ENCODE assay signal across 8 cellular contexts in genomic region chr5:73299017-73299630, GRCh38.
A peak's percentile ranks its signal among the peaks of the same experiment; 100 is the strongest.
DNase-seq lines count a peak whose midpoint lies in the region; ATAC-seq and TF ChIP-seq lines count a peak whose summit lies in the region.

No MANE protein-coding gene starts in this region.

- H3K4me2 ChIP-seq in smooth muscle cell: peak overlapping the region; percentile 79

- H3K36me3 ChIP-seq in SK-N-MC (ENCODE audit: insufficient read depth, low read length) (no peaks in the 10 kb centered on the region), smooth muscle cell (ENCODE audit: low read depth) (no peaks in the 10 kb centered on the region)

- peak; percentile 28 for TF ChIP-seq CTCF in smooth muscle cell (IDR thresholded peaks at IDR 0.05; ENCODE audit: borderline replicate concordance, insufficient read depth, poor library complexity, severe bottlenecking)

- H3K4me3 ChIP-seq in SK-N-MC (peak overlapping the region; percentile 65), smooth muscle cell (peak overlapping the region; percentile 28)

- ATAC-seq in HG02852 (IDR thresholded peaks at IDR 0.05; ENCODE audit: unreplicated experiment): no peak

- peak overlapping the region; percentile 68 for H2AFZ ChIP-seq in smooth muscle cell (ENCODE audit: low read depth)

- H4K20me1 ChIP-seq in smooth muscle cell (ENCODE audit: low read depth): no peaks in the 10 kb centered on the region

- H3K9me3 ChIP-seq in SK-N-MC (ENCODE audit: low read depth, low read length): no peaks in the 10 kb centered on the region
- H3K9me3 ChIP-seq in smooth muscle cell (replicated peaks; ENCODE audit: low read depth): no peaks in the 10 kb centered on the region

- under 1% methylated on average over 49 of the region's 55 CpGs for WGBS in smooth muscle cell (ENCODE audit: low lambda C conversion rate)

- no peak overlapping the region for H3K9ac ChIP-seq in SK-N-MC (ENCODE audit: insufficient read length)
- H3K9ac ChIP-seq in smooth muscle cell (ENCODE audit: low read depth): no peak overlapping the region

- no peaks in the 10 kb centered on the region for H3K79me2 ChIP-seq in smooth muscle cell (ENCODE audit: low read depth)

- DNase-seq in activated CD4-positive, alpha-beta T cell treated with anti-CD3 and anti-CD28 coated beads for 48 hours: peak; percentile 36
- no peak for DNase-seq in activated CD4-positive, alpha-beta T cell treated with anti-CD3 and anti-CD28 coated beads, Interleukin-2, amount 50 U/mL, for 4 hours
- DNase-seq in SK-N-MC (ENCODE audit: low read depth, low spot score) (no peak), germinal center (ENCODE audit: low spot score) (peak; percentile 38), smooth muscle cell (lab: John Stamatoyannopoulos, UW; ENCODE audit: unreplicated experiment) (no peak), NCI-H1048 (lab: John Stamatoyannopoulos, UW) (no peak), GM19240 (ENCODE audit: insufficient read length, low spot score) (no peak)

- peaks cover 62% of the 10 kb centered on the region for H3K27me3 ChIP-seq in smooth muscle cell (ENCODE audit: low read depth)

- H3K4me1 ChIP-seq in smooth muscle cell (ENCODE audit: low read depth): peaks cover 32% of the 10 kb centered on the region

- H3K27ac ChIP-seq in SK-N-MC: no peak overlapping the region
- H3K27ac ChIP-seq in smooth muscle cell (ENCODE audit: low read depth): no peak overlapping the region

- peaks cover 15% of the 10 kb centered on the region for H3F3A ChIP-seq in smooth muscle cell (ENCODE audit: low read depth)

Comparison
In these comparisons a context has a peak if more than half of its experiments do, and no peak if none do; other contexts are left out.
1. DNase-seq: peak in activated CD4-positive, alpha-beta T cell treated with anti-CD3 and anti-CD28 coated beads for 48 hours (single experiment) and germinal center (single experiment); none in activated CD4-positive, alpha-beta T cell treated with anti-CD3 and anti-CD28 coated beads, Interleukin-2, amount 50 U/mL, for 4 hours (0 of 2), SK-N-MC (single experiment), smooth muscle cell (single experiment), NCI-H1048 (single experiment) and GM19240 (single experiment).